1 cellular context compared by ENCODE assay signal in genomic region chrX:134622813-134623185, GRCh38.
TF ChIP-seq lines count a peak whose summit lies in the region.

No MANE protein-coding gene starts in this region.

TF ChIP-seq in SK-N-SH, 30 proteins besides CTCF, POLR2A, EP300 and RAD21 (continued from another document):
- TF ChIP-seq JUND (IDR thresholded peaks at IDR 0.05) = no peak
- TF ChIP-seq SIN3A (IDR thresholded peaks at IDR 0.05; ENCODE audit: borderline replicate concordance, low read depth, low read length) = no peak
- no peak for TF ChIP-seq NRF1 (IDR thresholded peaks at IDR 0.05; ENCODE audit: low read depth, low read length)
- no peak for TF ChIP-seq YY1 (IDR thresholded peaks at IDR 0.05; ENCODE audit: low read depth)
- no peak for TF ChIP-seq TEAD4 (IDR thresholded peaks at IDR 0.05; ENCODE audit: borderline replicate concordance, insufficient read depth)
- TF ChIP-seq MAX (IDR thresholded peaks at IDR 0.05; ENCODE audit: low read depth) = no peak
